Comparison of ENCODE assay signal across 24 cellular contexts in the genomic region with DNA sequence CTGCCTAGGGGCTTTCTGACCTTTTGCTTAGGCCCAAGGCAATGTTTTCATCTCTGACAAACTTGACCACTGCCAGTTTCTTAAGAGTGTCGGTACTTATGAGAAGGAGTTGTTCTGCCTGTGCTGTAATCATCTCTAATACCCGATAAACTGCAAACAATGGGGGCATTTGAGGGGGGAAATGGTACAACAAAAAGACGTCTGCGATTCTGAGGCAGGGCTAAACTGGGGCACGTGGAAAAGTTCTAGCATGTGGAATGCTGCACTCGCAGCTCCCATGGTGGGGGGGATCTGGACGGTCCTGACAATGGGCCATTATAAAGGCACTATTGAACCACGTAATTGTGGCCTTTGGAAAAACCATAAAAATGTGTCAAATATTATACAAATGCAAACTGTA.
"Had no signal": no experiment of that assay in that cellular context is flagged by ENCODE, and none has a peak within 500 bp of the region (broad histone marks: within the 10 kb centered on the region; RNA-seq: fewer than 3 reads in every experiment).

No MANE protein-coding gene starts in this region.

- H3K4me3 ChIP-seq: pancreas, upper lobe of right lung had no signal

- DNase-seq: activated B cell treated with CpG ODN at 0.5 μM for 24 hours; activated CD4-positive, alpha-beta T cell treated with anti-CD3 and anti-CD28 coated beads for 36 hours; activated CD4-positive, alpha-beta T cell treated with anti-CD3 and anti-CD28 coated beads, Interleukin-2, amount 50 U/mL, for 4 hours; activated CD8-positive, alpha-beta memory T cell treated with anti-CD3 and anti-CD28 coated beads, Interleukin-2, amount 50 U/mL, for 48 hours; activated naive CD4-positive, alpha-beta T cell; activated T-cell treated with anti-CD3 and anti-CD28 coated beads, Interleukin-2, amount 50 U/mL, for 4 hours; effector CD8-positive, alpha-beta T cell; erythroblast; foreskin keratinocyte; glutamatergic neuron; left cardiac atrium; pancreas; stimulated activated CD4-positive, alpha-beta T cell treated with anti-CD3 and anti-CD28 coated beads, Interleukin-2, amount 100 ng/mL, for 48 hours; stimulated activated CD8-positive, alpha-beta memory T cell treated with anti-CD3 and anti-CD28 coated beads, Interleukin-4, amount 100 ng/mL, for 48 hours; stimulated activated naive B cell treated with anti-CD40 and anti-IgM and Interleukin-4, amounts not matched to agents 10 μg/mL and 1 μg/mL and 100 μg/mL, for 72 hours; SW 1271; T-helper 17 cell; upper lobe of right lung had no signal

- H3K27me3 ChIP-seq: neutrophil, pancreas, upper lobe of right lung had no signal

- H3K36me3 ChIP-seq: neutrophil, pancreas, upper lobe of right lung had no signal

- ATAC-seq: activated CD4-positive, alpha-beta T cell treated with anti-CD3 and anti-CD28 coated beads for 36 hours; activated T-cell treated with anti-CD3 and anti-CD28 coated beads, Interleukin-2, amount 50 U/mL, for 4 hours; foreskin keratinocyte; left cardiac atrium; pancreas; stimulated activated naive B cell treated with anti-CD40 and anti-IgM and Interleukin-4, amounts not matched to agents 10 μg/mL and 1 μg/mL and 100 μg/mL, for 72 hours; T-helper 17 cell; upper lobe of right lung had no signal

- H3K4me1 ChIP-seq: foreskin keratinocyte, pancreas had no signal

- H3K36me3 Mint-ChIP-seq: activated naive CD8-positive, alpha-beta T cell; memory B cell; stimulated activated naive B cell treated with anti-CD40 and anti-IgM and Interleukin-4, amounts not matched to agents 10 μg/mL and 1 μg/mL and 100 μg/mL, for 72 hours had no signal

- H3K27me3 Mint-ChIP-seq: dendritic cell treated with granulocyte-macrophage colony-stimulating factor and Interleukin-4, amounts not matched to agents 40 ng/mL and 50 ng/mL, for 4 days; memory B cell; T-helper 17 cell had no signal

- H3K27ac Mint-ChIP-seq: activated B cell treated with CpG ODN at 0.5 μM for 24 hours; activated CD4-positive, alpha-beta T cell treated with anti-CD3 and anti-CD28 coated beads for 36 hours; activated naive CD8-positive, alpha-beta T cell; activated T-helper 2 cell treated with anti-CD3 and anti-CD28 coated beads, Interferon-gamma antibody, Interleukin-2, Interleukin-4, amounts not matched to agents 10 μg/mL and 5 μg/mL and 100 μg/mL, durations not matched to agents 14 hours and 24 hours and 36 hours; dendritic cell treated with granulocyte-macrophage colony-stimulating factor and Interleukin-4, amounts not matched to agents 40 ng/mL and 50 ng/mL, for 4 days; memory B cell; nephron; stimulated activated naive B cell treated with anti-CD40 and anti-IgM and Interleukin-4, amounts not matched to agents 10 μg/mL and 1 μg/mL and 100 μg/mL, for 72 hours; T-helper 17 cell had no signal

- H3K9me3 ChIP-seq: neutrophil, pancreas, upper lobe of right lung had no signal

- H3K4me1 Mint-ChIP-seq: activated B cell treated with CpG ODN at 0.5 μM for 24 hours; activated CD4-positive, alpha-beta T cell treated with anti-CD3 and anti-CD28 coated beads for 36 hours; memory B cell; nephron; stimulated activated naive B cell treated with anti-CD40 and anti-IgM and Interleukin-4, amounts not matched to agents 10 μg/mL and 1 μg/mL and 100 μg/mL, for 72 hours; T-helper 17 cell had no signal

- H3K27ac ChIP-seq: foreskin keratinocyte, neutrophil, pancreas, upper lobe of right lung had no signal

- H3K4me3 Mint-ChIP-seq: activated B cell treated with CpG ODN at 0.5 μM for 24 hours; activated CD4-positive, alpha-beta T cell treated with anti-CD3 and anti-CD28 coated beads for 36 hours; activated naive CD8-positive, alpha-beta T cell; activated T-cell treated with anti-CD3 and anti-CD28 coated beads, Interleukin-2, amount 50 U/mL, for 4 hours; dendritic cell treated with granulocyte-macrophage colony-stimulating factor and Interleukin-4, amounts not matched to agents 40 ng/mL and 50 ng/mL, for 4 days; memory B cell; nephron; stimulated activated naive B cell treated with anti-CD40 and anti-IgM and Interleukin-4, amounts not matched to agents 10 μg/mL and 1 μg/mL and 100 μg/mL, for 72 hours; T-helper 17 cell had no signal

- H3K9me3 Mint-ChIP-seq: activated B cell treated with CpG ODN at 0.5 μM for 24 hours; activated T-cell treated with anti-CD3 and anti-CD28 coated beads, Interleukin-2, amount 50 U/mL, for 4 hours; activated T-helper 2 cell treated with anti-CD3 and anti-CD28 coated beads, Interferon-gamma antibody, Interleukin-2, Interleukin-4, amounts not matched to agents 10 μg/mL and 5 μg/mL and 100 μg/mL, durations not matched to agents 14 hours and 24 hours and 36 hours; dendritic cell treated with granulocyte-macrophage colony-stimulating factor and Interleukin-4, amounts not matched to agents 40 ng/mL and 50 ng/mL, for 4 days; nephron; stimulated activated naive B cell treated with anti-CD40 and anti-IgM and Interleukin-4, amounts not matched to agents 10 μg/mL and 1 μg/mL and 100 μg/mL, for 72 hours had no signal
